Comparison of ENCODE assay signal across 1 cellular context in the genomic region with DNA sequence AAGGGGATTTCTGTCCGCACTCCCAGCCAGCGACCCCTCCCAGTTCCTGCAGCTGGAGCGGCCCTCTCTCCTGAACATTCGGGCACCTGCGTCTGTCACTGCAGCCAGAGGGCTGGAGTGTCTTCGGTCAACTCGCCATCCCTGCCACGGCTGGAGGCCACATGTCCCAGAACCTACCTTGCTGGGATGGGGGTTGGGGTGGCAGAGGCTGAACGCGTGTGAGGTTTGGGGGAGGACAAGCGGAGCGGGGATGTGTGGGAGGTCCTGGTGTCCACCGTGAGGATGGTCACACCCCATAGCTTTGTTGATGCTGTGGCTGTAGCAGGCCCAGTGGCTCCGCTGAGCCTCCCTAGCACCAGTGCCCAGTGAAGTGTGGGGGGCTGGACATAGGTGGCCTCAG.
TF ChIP-seq lines count a peak whose summit lies in the region.

No MANE protein-coding gene starts in this region.

TF ChIP-seq in HepG2, 621 proteins besides CTCF, POLR2A, EP300 and RAD21:
- TF ChIP-seq ZNF790 (CRISPR knock-in tag; IDR thresholded peaks at IDR 0.05; ENCODE audit: borderline replicate concordance) (no peak), AGO2 (optimal IDR thresholded peaks at IDR 0.05; ENCODE audit: low read depth, low read length) (peak; percentile 75)
TF ChIP-seq in HepG2: peak in this region for 1.
